In the genomic region with DNA sequence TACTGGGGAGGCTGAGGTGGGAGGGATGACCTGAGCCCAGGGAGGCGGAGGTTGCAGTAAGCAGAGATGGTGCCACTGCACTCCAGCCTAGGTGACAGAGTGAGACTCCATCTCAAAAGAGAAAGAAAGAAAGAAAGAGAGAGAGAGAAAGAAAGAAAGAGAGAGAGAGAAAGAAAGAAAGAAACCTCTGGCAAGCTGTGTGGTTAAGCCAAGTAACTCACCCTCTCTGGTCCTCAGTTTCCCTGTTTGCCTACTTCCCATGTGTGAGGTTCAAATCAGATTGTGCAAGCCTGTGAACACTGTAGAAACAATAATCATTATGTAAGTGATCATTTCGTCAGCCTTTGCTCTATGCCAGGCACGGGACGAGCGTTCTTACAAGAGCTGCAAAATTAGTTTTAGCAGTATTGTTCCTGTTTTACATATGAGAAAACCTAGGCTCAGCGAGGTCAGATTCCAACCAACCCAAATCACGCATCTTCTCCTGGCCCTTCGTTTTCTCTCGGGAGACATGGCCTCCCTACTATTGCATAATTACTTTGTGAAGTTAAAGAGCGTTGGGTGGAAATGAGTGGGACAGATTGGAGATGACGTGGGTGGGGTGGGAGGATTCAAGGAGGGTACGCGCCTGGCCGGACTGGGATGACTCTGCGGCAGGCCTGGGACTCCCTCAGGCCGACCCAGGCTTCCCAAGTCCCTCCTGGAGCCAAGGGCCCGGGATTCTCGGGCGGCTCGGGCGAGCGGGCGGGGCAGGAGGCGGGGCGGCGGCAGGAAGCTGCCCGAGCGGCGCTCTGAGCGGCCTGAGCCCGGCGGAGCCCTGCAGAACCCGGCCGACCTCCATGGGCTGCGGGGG, we compare ENCODE assay signal across 8 cellular contexts. TPM values are rescaled to one million over a fixed set of nuclear protein-coding genes. Genes with fewer than 3 reads are reported as not detected.
A peak's percentile ranks its signal among the peaks of the same experiment; 100 is the strongest.
DNase-seq lines count a peak whose midpoint lies in the region; ATAC-seq and TF ChIP-seq lines count a peak whose summit lies in the region.

A gene with protein sequence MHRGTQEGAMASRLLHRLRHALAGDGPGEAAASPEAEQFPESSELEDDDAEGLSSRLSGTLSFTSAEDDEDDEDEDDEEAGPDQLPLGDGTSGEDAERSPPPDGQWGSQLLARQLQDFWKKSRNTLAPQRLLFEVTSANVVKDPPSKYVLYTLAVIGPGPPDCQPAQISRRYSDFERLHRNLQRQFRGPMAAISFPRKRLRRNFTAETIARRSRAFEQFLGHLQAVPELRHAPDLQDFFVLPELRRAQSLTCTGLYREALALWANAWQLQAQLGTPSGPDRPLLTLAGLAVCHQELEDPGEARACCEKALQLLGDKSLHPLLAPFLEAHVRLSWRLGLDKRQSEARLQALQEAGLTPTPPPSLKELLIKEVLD (plus strand): TSS at position 770 of the 853 bp plus-strand sequence. CDS start 121 bp downstream, outside the sequence.

- no peaks in the 10 kb centered on the region for H3K79me2 ChIP-seq in OCI-LY7 (ENCODE audit: insufficient read depth, low read depth, low read length)

- BruUV-seq in OCI-LY7 (replicated peaks; lab: Mats Ljungman, UMichigan) = no TSS peak

- H3K27ac ChIP-seq in OCI-LY7 (ENCODE audit: low read depth, low read length, poor library complexity, severe bottlenecking) = no peak within 1 kb of the TSS
- H3K27ac ChIP-seq in neutrophil = peak within 1 kb of the TSS; percentile 77

- H3K9me3 ChIP-seq in OCI-LY7 (ENCODE audit: low read length) = no peaks in the 10 kb centered on the region
- no peaks in the 10 kb centered on the region for H3K9me3 ChIP-seq in neutrophil

- DNase-seq in D341Med (ENCODE audit: low spot score) (peak; percentile 86), OCI-LY7 (ENCODE audit: low spot score) (no peak), amniotic stem cell (lab: John Stamatoyannopoulos, UW) (peak; percentile 60), Right ventricle myocardium inferior (ENCODE audit: missing footprints) (peak; percentile 92)

- ATAC-seq in HG02973 (IDR thresholded peaks at IDR 0.05; ENCODE audit: unreplicated experiment) = peak; percentile 40
- peak; percentile 92 for ATAC-seq in Right ventricle myocardium inferior
- ATAC-seq in GM21390 (IDR thresholded peaks at IDR 0.05; ENCODE audit: unreplicated experiment) = no peak
- no peak for ATAC-seq in HG03378 (IDR thresholded peaks at IDR 0.05; ENCODE audit: unreplicated experiment)

- POLR2A ChIA-PET in OCI-LY7 (lab: Charles Lee) = interaction anchor here (0.9 to 2.1 kb wide), 3 partner anchors 9 to 11 kb away, joined by 4 to 8 read pairs (median 4); no protein-coding TSS in a partner anchor

- no peaks in the 10 kb centered on the region for H3K27me3 ChIP-seq in neutrophil

- H3K36me3 ChIP-seq in OCI-LY7 (ENCODE audit: insufficient read depth, low read length) (no peaks in the 10 kb centered on the region), neutrophil (peaks cover 1% of the 10 kb centered on the region)

- no peaks in the 10 kb centered on the region for H3K9me2 ChIP-seq in OCI-LY7 (ENCODE audit: insufficient read depth, low read length)

- CTCF ChIA-PET in OCI-LY7 (lab: Charles Lee; ENCODE audit: unreplicated experiment) = no interaction called here

- TF ChIP-seq CTCF in OCI-LY7 (conservative IDR thresholded peaks at IDR 0.05; ENCODE audit: low read length) (no peak), neutrophil (IDR thresholded peaks at IDR 0.05) (no peak)

- H4K20me1 ChIP-seq in OCI-LY7 (ENCODE audit: insufficient read depth, low read length) = no peaks in the 10 kb centered on the region

- peak within 1 kb of the TSS; percentile 60 for H3K4me3 ChIP-seq in OCI-LY7 (ENCODE audit: low read depth, low read length, poor library complexity, severe bottlenecking)
- peak within 1 kb of the TSS; percentile 84 to 90 for H3K4me3 ChIP-seq in neutrophil (ENCODE audit: low read depth in 1 of 2, low read length in 1 of 2)

- peak within 1 kb of the TSS; percentile 60 for H2AFZ ChIP-seq in OCI-LY7 (ENCODE audit: low read length)

- peak within 1 kb of the TSS; percentile 72 for H3K4me2 ChIP-seq in OCI-LY7 (ENCODE audit: low read length)

- intact Hi-C loops in OCI-LY7 (cut with micrococcal nuclease; ENCODE audit: unreplicated experiment) = no loop called here
- intact Hi-C loops in Right ventricle myocardium inferior (cut with DNase I) = no loop called here

- H3K4me1 ChIP-seq in OCI-LY7 (ENCODE audit: insufficient read depth, low read length, poor library complexity, severe bottlenecking) (peaks cover 7% of the 10 kb centered on the region), neutrophil (ENCODE audit: control insufficient read depth in 1 of 2, insufficient read depth in 1 of 2, low read depth in 1 of 2, low read length in 1 of 2) (peaks cover 36 to 37% of the 10 kb centered on the region in 2 experiments)

RNA-seq across cellular contexts. Expression of the gene that starts here (rescaled TPM):
- total RNA-seq in OCI-LY7 (2014; rRNA removed; shearing (Covaris generic)) = 0.49 and 0.79 TPM in 2 replicates
- total RNA-seq in OCI-LY7 (2022) (0.49 and 1.1 TPM in 2 replicates), Right ventricle myocardium inferior (22.5 TPM)

Comparison
In these comparisons a context has a peak if more than half of its experiments do, and no peak if none do; other contexts are left out.
1. RNA of the gene that starts here (total RNA-seq): 22.5 TPM in Right ventricle myocardium inferior (single experiment); 0.49 to 1.1 TPM in OCI-LY7; every median in the first group is over 10 times any median in the second.
2. ATAC-seq: peak in HG02973 (single experiment) and Right ventricle myocardium inferior (single experiment); none in GM21390 (single experiment) and HG03378 (single experiment).